In the genomic region with DNA sequence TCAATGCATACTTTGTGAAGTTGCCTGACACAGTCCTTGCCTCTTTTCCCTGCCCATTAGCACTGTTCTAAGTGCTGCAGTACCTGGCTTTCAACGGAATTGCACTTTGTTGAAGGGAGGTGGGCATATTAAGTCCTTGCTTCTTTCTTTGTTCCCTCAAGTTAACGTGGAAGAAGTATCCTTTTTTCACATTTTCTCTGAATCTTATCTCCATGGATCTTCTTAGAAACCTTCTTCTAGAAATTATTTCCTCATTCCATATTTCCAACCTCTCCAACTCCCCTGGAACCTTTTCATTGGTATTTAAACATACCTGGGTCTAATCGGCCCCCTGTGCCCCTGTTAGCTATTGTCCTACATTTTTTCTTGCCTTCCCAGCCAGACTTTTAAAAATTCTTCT, we compare ENCODE assay signal across 1 cellular context.
TF ChIP-seq lines count a peak whose summit lies in the region.

No MANE protein-coding gene starts in this region.

TF ChIP-seq in endothelial cell of umbilical vein, 7 proteins besides CTCF, POLR2A, EP300 and RAD21 (continued from another document):
- TF ChIP-seq FOS (IDR thresholded peaks at IDR 0.05; ENCODE audit: borderline replicate concordance, insufficient read depth, low read length) (no peak), GATA2 (IDR thresholded peaks at IDR 0.05; ENCODE audit: insufficient read depth, insufficient read length, low read depth, low read length) (no peak), EZH2 (IDR thresholded peaks at IDR 0.05; ENCODE audit: borderline replicate concordance, low read depth, low read length, severe bottlenecking) (no peak)
